In the genomic region with DNA sequence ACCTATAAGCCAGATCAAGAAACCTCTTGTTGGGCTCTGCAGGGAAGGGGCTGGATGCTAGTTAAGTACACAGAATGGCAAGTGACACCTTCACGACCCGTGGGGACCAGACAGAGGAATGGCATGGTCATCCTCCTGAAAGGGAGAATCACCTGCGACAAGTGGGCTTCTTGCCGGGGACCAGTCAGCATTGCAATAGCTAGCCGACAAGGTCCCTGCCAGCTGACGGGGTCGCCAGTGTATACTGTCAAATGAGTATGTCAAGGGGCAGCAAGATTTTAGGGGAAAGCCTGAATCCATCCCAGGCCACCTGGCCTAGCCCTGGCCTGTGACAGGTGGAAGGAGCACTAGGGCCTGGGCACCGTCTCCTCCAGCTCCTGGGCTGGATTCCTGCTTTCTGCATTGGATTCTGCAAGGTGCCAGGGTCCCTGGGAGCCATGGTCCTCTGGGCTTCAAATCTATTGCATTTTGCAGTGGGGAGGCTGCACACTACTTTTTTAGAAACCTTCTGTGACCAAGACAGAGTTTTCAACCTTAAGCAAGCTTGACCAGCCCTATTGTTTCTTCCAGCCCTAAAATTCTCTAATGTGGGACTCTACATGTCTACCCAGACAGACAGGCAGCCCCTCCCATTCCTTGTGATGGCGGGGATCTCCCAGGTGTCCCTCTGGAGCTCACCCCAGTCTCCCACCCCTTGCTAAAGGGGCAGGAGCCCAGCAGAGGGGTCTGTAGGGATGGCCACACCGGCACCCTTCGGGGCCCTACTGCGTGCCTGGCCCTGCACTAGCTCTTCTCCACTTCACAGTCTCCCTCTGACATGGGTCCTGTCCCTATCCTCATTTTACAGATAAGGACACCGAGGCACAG, we compare ENCODE assay signal across 2 cellular contexts.
TF ChIP-seq lines count a peak whose summit lies in the region.

No MANE protein-coding gene starts in this region.

TF ChIP-seq in IMR-90, 13 proteins besides CTCF, POLR2A, EP300 and RAD21:
- TF ChIP-seq NFE2L2 (IDR thresholded peaks at IDR 0.05; ENCODE audit: low read depth, low read length) (0 out of 2 replicates have a peak, but pooled peaks have one; percentile 6), BHLHE40 (IDR thresholded peaks at IDR 0.05; ENCODE audit: low read depth, low read length) (no peak)

TF ChIP-seq in HepG2, 621 proteins besides CTCF, POLR2A, EP300 and RAD21:
- TF ChIP-seq FOXC1 (CRISPR knock-in tag; IDR thresholded peaks at IDR 0.05; ENCODE audit: borderline replicate concordance) (no peak), TGIF2 (CRISPR knock-in tag; IDR thresholded peaks at IDR 0.05) (no peak), HNRNPLL (IDR thresholded peaks at IDR 0.05; ENCODE audit: low read depth, low read length, poor library complexity, severe bottlenecking) (no peak), ZNF883 (CRISPR knock-in tag; IDR thresholded peaks at IDR 0.05; ENCODE audit: not compliant biosample characterization) (no peak), ONECUT2 (CRISPR knock-in tag; IDR thresholded peaks at IDR 0.05) (no peak), IRF2 (CRISPR knock-in tag; IDR thresholded peaks at IDR 0.05) (no peak), ZNF460 (CRISPR knock-in tag; IDR thresholded peaks at IDR 0.05; ENCODE audit: borderline replicate concordance) (no peak), ZNF672 (CRISPR knock-in tag; IDR thresholded peaks at IDR 0.05) (no peak), ZKSCAN5 (CRISPR knock-in tag; IDR thresholded peaks at IDR 0.05) (no peak), SOX6 (IDR thresholded peaks at IDR 0.05) (no peak), SOX6 (CRISPR knock-in tag; IDR thresholded peaks at IDR 0.05) (no peak), U2AF2 (IDR thresholded peaks at IDR 0.05; ENCODE audit: low read depth, low read length) (no peak), TCF7 (IDR thresholded peaks at IDR 0.05; ENCODE audit: low read depth) (no peak)
TF ChIP-seq in HepG2: peak in this region for 0.
